In genomic region chr10:72315611-72316385, GRCh38 we compare ENCODE assay signal across 7 cellular contexts. TPM values are rescaled to one million over a fixed set of nuclear protein-coding genes. Genes with fewer than 3 reads are reported as not detected.
A peak's percentile ranks its signal among the peaks of the same experiment; 100 is the strongest.
DNase-seq lines count a peak whose midpoint lies in the region; ATAC-seq and TF ChIP-seq lines count a peak whose summit lies in the region.

No MANE protein-coding gene starts in this region.

- no peaks in the 10 kb centered on the region for H3K9me3 ChIP-seq in hepatocyte (ENCODE audit: low read depth)

- peak overlapping the region; percentile 57 for H3K4me3 Mint-ChIP-seq in activated naive CD8-positive, alpha-beta T cell

- H3K4me3 ChIP-seq in hepatocyte, result no peak overlapping the region

- TF ChIP-seq EP300 in Ishikawa (IDR thresholded peaks at IDR 0.05; ENCODE audit: borderline replicate concordance), result no peak; the same call in 1 of the 2 replicates

- no peaks in the 10 kb centered on the region for H3K27me3 ChIP-seq in hepatocyte

- H4K20me1 ChIP-seq in hepatocyte (ENCODE audit: insufficient read depth, poor library complexity, severe bottlenecking), result no peaks in the 10 kb centered on the region

- H2AFZ ChIP-seq in hepatocyte, result no peak overlapping the region

- peaks cover 37% of the 10 kb centered on the region for H3K4me1 ChIP-seq in hepatocyte (ENCODE audit: insufficient read depth)

- ATAC-seq in HG02588 (IDR thresholded peaks at IDR 0.05; ENCODE audit: unreplicated experiment) (no peak), HG02870 (IDR thresholded peaks at IDR 0.05; ENCODE audit: unreplicated experiment) (no peak)

- no peaks in the 10 kb centered on the region for H3K9me3 Mint-ChIP-seq in activated naive CD8-positive, alpha-beta T cell (ENCODE audit: low read depth)

- peaks cover 61% of the 10 kb centered on the region for H3K4me1 Mint-ChIP-seq in activated naive CD8-positive, alpha-beta T cell (ENCODE audit: low read depth)

- H3K27ac ChIP-seq in hepatocyte (peak overlapping the region; percentile 82), substantia nigra (ENCODE audit: low read depth, low read length, poor library complexity, severe bottlenecking) (peak overlapping the region; percentile 28)

- H3K27me3 Mint-ChIP-seq in activated naive CD8-positive, alpha-beta T cell, result no peaks in the 10 kb centered on the region

- TF ChIP-seq CTCF in hepatocyte (IDR thresholded peaks at IDR 0.05; ENCODE audit: poor library complexity), result no peak

- TF ChIP-seq RAD21 in Ishikawa (IDR thresholded peaks at IDR 0.05; ENCODE audit: low read depth), result no peak

- no peaks in the 10 kb centered on the region for H3K9me2 ChIP-seq in hepatocyte (replicated peaks; ENCODE audit: insufficient read depth)

- no peak overlapping the region for H3K4me2 ChIP-seq in hepatocyte

- no peaks in the 10 kb centered on the region for H3K36me3 ChIP-seq in hepatocyte (replicated peaks; ENCODE audit: insufficient read depth, low read depth)

- 78% methylated on average over 2 of the region's 2 CpGs for WGBS in hepatocyte (ENCODE audit: low lambda C conversion rate, missing lambda C conversion rate)

- H3K79me2 ChIP-seq in hepatocyte, result no peaks in the 10 kb centered on the region

- H3K27ac Mint-ChIP-seq in activated naive CD8-positive, alpha-beta T cell, result peak overlapping the region; percentile 85

- DNase-seq in hepatocyte (ENCODE audit: low spot score), result peak; percentile 51
- DNase-seq in substantia nigra (lab: John Stamatoyannopoulos, UW), result peak in 3 of 49 donors; percentile 28 to 84 (median 29)
- DNase-seq in nucleus accumbens (lab: John Stamatoyannopoulos, UW), result no peak

- no peaks in the 10 kb centered on the region for H3K36me3 Mint-ChIP-seq in activated naive CD8-positive, alpha-beta T cell

TF ChIP-seq in Ishikawa, 13 proteins besides CTCF, POLR2A, EP300 and RAD21:
- no peak for TF ChIP-seq CREB1 (IDR thresholded peaks at IDR 0.05; ENCODE audit: low read depth)
- TF ChIP-seq MAX (IDR thresholded peaks at IDR 0.05), result no peak
- no peak for TF ChIP-seq TCF12 (IDR thresholded peaks at IDR 0.05; ENCODE audit: low read depth)
- TF ChIP-seq FOXM1 (IDR thresholded peaks at IDR 0.05; ENCODE audit: borderline replicate concordance, low read depth), result no peak
- peak; percentile 78 for TF ChIP-seq NFIC (IDR thresholded peaks at IDR 0.05)

RNA-seq across cellular contexts. Expression of gene DNAJB12, which starts 38.9 kb away (rescaled TPM):
- 31.0 and 33.5 TPM in 2 replicates for total RNA-seq in hepatocyte
- polyA plus RNA-seq in hepatocyte, result 40.3 and 41.5 TPM in 2 replicates

RNA-seq across cellular contexts. Expression of gene DDIT4, which starts 42.1 kb away (rescaled TPM):
- 162 and 165 TPM in 2 replicates for total RNA-seq in hepatocyte
- 189 and 235 TPM in 2 replicates for polyA plus RNA-seq in hepatocyte
